In genomic region chr10:132134541-132135397, GRCh38 we compare ENCODE assay signal across 19 cellular contexts.
"Had no signal": no experiment of that assay in that cellular context is flagged by ENCODE, and none has a peak within 500 bp of the region (broad histone marks: within the 10 kb centered on the region; RNA-seq: fewer than 3 reads in every experiment).

No MANE protein-coding gene starts in this region.

- H3K27ac ChIP-seq: neutrophil, ovary, testis, vagina had no signal

- H3K27me3 ChIP-seq: ovary, testis, vagina had no signal

- H3K9me3 ChIP-seq: neutrophil, ovary, testis, vagina had no signal

- DNase-seq: activated CD4-positive, alpha-beta memory T cell treated with anti-CD3 and anti-CD28 coated beads for 36 hours; activated CD4-positive, alpha-beta T cell treated with anti-CD3 and anti-CD28 coated beads for 48 hours; activated naive CD4-positive, alpha-beta T cell treated with anti-CD3 and anti-CD28 coated beads, Interleukin-2, amount 10 ng/mL, durations not matched to agents 7 days and 5 days; activated T-cell treated with anti-CD3 and anti-CD28 coated beads, Interleukin-2, amount 50 U/mL, for 48 hours; caudate nucleus; effector memory CD8-positive, alpha-beta T cell; foreskin melanocyte; glutamatergic neuron; hippocampal formation; small intestine; stimulated activated CD4-positive, alpha-beta T cell treated with anti-CD3 and anti-CD28 coated beads, Interleukin-15, amount 100 ng/mL, for 24 hours; stimulated activated naive B cell treated with anti-CD40 and anti-IgM and Interleukin-4, amounts not matched to agents 10 μg/mL and 1 μg/mL and 100 μg/mL, for 72 hours; T-helper 1 cell; testis; trophoblast cell had no signal

- H3K36me3 ChIP-seq: neutrophil, ovary, vagina had no signal

- H3K4me1 ChIP-seq: testis, vagina had no signal

- H3K4me3 ChIP-seq: lung, ovary, testis, vagina had no signal
